Comparison of ENCODE assay signal across 10 cellular contexts in genomic region chr3:141477224-141477623, GRCh38. TPM values are rescaled to one million over a fixed set of nuclear protein-coding genes. Genes with fewer than 3 reads are reported as not detected.
A peak's percentile ranks its signal among the peaks of the same experiment; 100 is the strongest.
DNase-seq lines count a peak whose midpoint lies in the region; ATAC-seq, FAIRE-seq and TF ChIP-seq lines count a peak whose summit lies in the region.
"Had no signal": no experiment of that assay in that cellular context is flagged by ENCODE, and none has a peak within 500 bp of the region (broad histone marks: within the 10 kb centered on the region; RNA-seq: fewer than 3 reads in every experiment).

No MANE protein-coding gene starts in this region.

- H3K4me2 ChIP-seq in HepG2 (ENCODE audit: low read depth, low read length) = no peak overlapping the region

- WGBS in HepG2 (ENCODE audit: low lambda C conversion rate) = 3% methylated on average over 4 of the region's 4 CpGs

- no peaks in the 10 kb centered on the region for H3K9me3 ChIP-seq in HepG2 (ENCODE audit: low read length)
- no peaks in the 10 kb centered on the region for H3K9me3 ChIP-seq in WERI-Rb-1 (ENCODE audit: severe bottlenecking)

- no peaks in the 10 kb centered on the region for H3K36me3 Mint-ChIP-seq in T-helper 2 cell treated with Interferon-gamma antibody and Interleukin-4, amounts not matched to agents 5 μg/mL and 100 μg/mL, for 36 hours (ENCODE audit: low read depth)

- H3K4me3 Mint-ChIP-seq in T-helper 2 cell treated with Interferon-gamma antibody and Interleukin-4, amounts not matched to agents 5 μg/mL and 100 μg/mL, for 36 hours = no peak overlapping the region

- in situ Hi-C loops in HepG2 (cut with HindIII; ENCODE audit: extremely low pct_ligation_motif_present, low pct_unique_long_range_greater_than_20kb) = no loop called here

- H3K4me3 ChIP-seq in HepG2 (replicated peaks in 1 of 3; ENCODE audit: insufficient read depth in 1 of 3, low read depth in 2 of 3, low read length in 3 of 3) = no peak overlapping the region
- no peak overlapping the region for H3K4me3 ChIP-seq in WERI-Rb-1 (ENCODE audit: low read depth, low read length)

- POLR2A ChIA-PET in HepG2 (lab: Yijun Ruan, JAX) = no interaction called here

- H3K27me3 Mint-ChIP-seq in T-helper 2 cell treated with Interferon-gamma antibody and Interleukin-4, amounts not matched to agents 5 μg/mL and 100 μg/mL, for 36 hours (ENCODE audit: low read depth) = peaks cover 19% of the 10 kb centered on the region

- no peak overlapping the region for H3K27ac Mint-ChIP-seq in T-helper 2 cell treated with Interferon-gamma antibody and Interleukin-4, amounts not matched to agents 5 μg/mL and 100 μg/mL, for 36 hours

- H3K9ac ChIP-seq in HepG2 (ENCODE audit: insufficient read depth, low read depth, low read length) = no peak overlapping the region

- peaks cover 26% of the 10 kb centered on the region for H3K4me1 Mint-ChIP-seq in T-helper 2 cell treated with Interferon-gamma antibody and Interleukin-4, amounts not matched to agents 5 μg/mL and 100 μg/mL, for 36 hours (ENCODE audit: low read depth)

- DNase-seq in COLO668 (lab: John Stamatoyannopoulos, UW; ENCODE audit: unreplicated experiment) (peak; percentile 32), HT1080 (ENCODE audit: low read depth) (peak; percentile 99), astrocyte of the hippocampus (ENCODE audit: low read depth, low spot score) (peak; percentile 82), HepG2 (ENCODE audit: low spot score) (peak; percentile 20), NCI-H526 treated with DMSO at 0.1 percent for 48 hours (lab: John Stamatoyannopoulos, UW) (no peak), WERI-Rb-1 (no peak)
- DNase-seq in T-helper 2 cell treated with Interferon-gamma antibody and Interleukin-4, amounts not matched to agents 5 μg/mL and 100 μg/mL, for 36 hours (ENCODE audit: low spot score) = no peak
- DNase-seq: activated naive CD4-positive, alpha-beta T cell; NCI-H187 had no signal

- H3K4me1 ChIP-seq in HepG2 (ENCODE audit: insufficient read depth, low read length) = peaks cover 5% of the 10 kb centered on the region

- H3K27me3 ChIP-seq in HepG2 (ENCODE audit: control insufficient read depth in 1 of 2, insufficient read depth in 2 of 2, low read length in 2 of 2) = 0 out of 5 replicates have a peak, but pooled peaks cover 0 to 9% of the 10 kb centered on the region in 2 experiments
- no peaks in the 10 kb centered on the region for H3K27me3 ChIP-seq in WERI-Rb-1 (ENCODE audit: insufficient read depth, low read depth, severe bottlenecking)

- BruUV-seq in HepG2 (replicated peaks; lab: Mats Ljungman, UMichigan) = no TSS peak

- TF ChIP-seq EP300 in HepG2 (IDR thresholded peaks at IDR 0.05; ENCODE audit: low read depth in 2 of 2, low read length in 2 of 2) = no peak
- no peak for TF ChIP-seq EP300 in HepG2 (CRISPR knock-in tag; IDR thresholded peaks at IDR 0.05; ENCODE audit: borderline replicate concordance)

- FAIRE-seq in HepG2 (lab: Jason Lieb, UNC) = no peak

- no peak overlapping the region for H2AFZ ChIP-seq in HepG2 (ENCODE audit: low read length)

- H3K36me3 ChIP-seq in HepG2 (replicated peaks in 1 of 2; ENCODE audit: control insufficient read depth in 1 of 2, insufficient read depth in 2 of 2, low read length in 2 of 2) (no peaks in the 10 kb centered on the region), WERI-Rb-1 (no peaks in the 10 kb centered on the region)

- intact Hi-C loops in HepG2 (cut with micrococcal nuclease; ENCODE audit: unreplicated experiment) = no loop called here

- TF ChIP-seq POLR2A in HepG2 (IDR thresholded peaks at IDR 0.05; ENCODE audit: insufficient read depth in 1 of 2, low read depth in 2 of 2, low read length in 2 of 2) = no peak

- H4K20me1 ChIP-seq in HepG2 (ENCODE audit: insufficient read depth, low read length) = no peaks in the 10 kb centered on the region

- TF ChIP-seq CTCF in HepG2 (CRISPR knock-in tag; IDR thresholded peaks at IDR 0.05) = no peak
- no peak for TF ChIP-seq CTCF in WERI-Rb-1 (IDR thresholded peaks at IDR 0.05; ENCODE audit: low read depth, low read length)

- H3K79me2 ChIP-seq in HepG2 (ENCODE audit: insufficient read depth, low read length) = no peaks in the 10 kb centered on the region

- H3K27ac ChIP-seq in HepG2 (ENCODE audit: extremely low read length, insufficient read depth, low read length) (no peak overlapping the region), WERI-Rb-1 (no peak overlapping the region)

- CTCF ChIA-PET in HepG2 (lab: Yijun Ruan, JAX; ENCODE audit: low intra/inter-chr PET ratio, low total read pairs) = no interaction called here

- ATAC-seq in HepG2 (peak; percentile 61; the same call in 2 of the 3 replicates), HG03097 (IDR thresholded peaks at IDR 0.05; ENCODE audit: low FRiP score, unreplicated experiment) (no peak)

- TF ChIP-seq RAD21 in HepG2 (CRISPR knock-in tag; IDR thresholded peaks at IDR 0.05) = no peak

- no peaks in the 10 kb centered on the region for H3K9me3 Mint-ChIP-seq in T-helper 2 cell treated with Interferon-gamma antibody and Interleukin-4, amounts not matched to agents 5 μg/mL and 100 μg/mL, for 36 hours

TF ChIP-seq in HepG2, 621 proteins besides CTCF, POLR2A, EP300 and RAD21:
- no peak for TF ChIP-seq REPIN1 (CRISPR knock-in tag; IDR thresholded peaks at IDR 0.05; ENCODE audit: borderline replicate concordance, low read depth)
- no peak for TF ChIP-seq SCMH1 (CRISPR knock-in tag; IDR thresholded peaks at IDR 0.05; ENCODE audit: borderline replicate concordance)
- TF ChIP-seq ZNF124 (CRISPR knock-in tag; IDR thresholded peaks at IDR 0.05) = no peak
- TF ChIP-seq NFE2L1 (CRISPR knock-in tag; IDR thresholded peaks at IDR 0.05; ENCODE audit: borderline replicate concordance) = no peak
- TF ChIP-seq FOSL2 (CRISPR knock-in tag; IDR thresholded peaks at IDR 0.05) = peak; percentile 69
- no peak for TF ChIP-seq SALL2 (CRISPR knock-in tag; IDR thresholded peaks at IDR 0.05)
- TF ChIP-seq ZSCAN12 (CRISPR knock-in tag; IDR thresholded peaks at IDR 0.05) = no peak
- TF ChIP-seq ZBTB38 (CRISPR knock-in tag; IDR thresholded peaks at IDR 0.05) = no peak

RNA-seq across cellular contexts. Expression of gene RASA2, which starts 9.6 kb away (rescaled TPM):
- total RNA-seq in HT1080 (2014; rRNA removed; shearing (Covaris generic)) = 11.8 and 14.0 TPM in 2 replicates
- polyA plus RNA-seq in HT1080 (2015; cell fraction: cytosol; rRNA removed) = 17.4 and 22.7 TPM in 2 replicates
- 46.8 and 47.0 TPM in 2 replicates for polyA plus RNA-seq in HT1080 (2015; cell fraction: nucleus; rRNA removed)
- 8.5 and 10.7 TPM in 2 replicates for total RNA-seq in HepG2 (2016; rRNA removed; fragmentation: Illumina TruSeq; extraction: Trizol)
- total RNA-seq in HepG2 (2016; cell fraction: cytosol; rRNA removed; fragmentation: Illumina TruSeq; extraction: Trizol; ENCODE audit: low read depth) = 3.6 and 5.2 TPM in 2 replicates
- 8.6 and 10.3 TPM in 2 replicates for total RNA-seq in HepG2 (2016; cell fraction: insoluble cytoplasmic fraction; rRNA removed; fragmentation: Illumina TruSeq; extraction: Trizol)
- 3.4 and 4.9 TPM in 2 replicates for total RNA-seq in HepG2 (2016; cell fraction: membrane; rRNA removed; fragmentation: Illumina TruSeq; extraction: Trizol)
- total RNA-seq in HepG2 (2016; cell fraction: nucleus; rRNA removed; fragmentation: Illumina TruSeq; extraction: Trizol) = 14.0 and 14.2 TPM in 2 replicates
- polyA plus RNA-seq in HepG2 (2011; rRNA removed) = 4.8 and 5.4 TPM in 2 replicates
- polyA plus RNA-seq in HepG2 (2011; cell fraction: cytosol; rRNA removed) = 1.7 and 2.9 TPM in 2 replicates
- polyA plus RNA-seq in HepG2 (2011; cell fraction: nucleus; rRNA removed) = 5.9 and 7.2 TPM in 2 replicates
- polyA plus RNA-seq in HepG2 (2012) = 4.2 and 4.9 TPM in 2 replicates
- 0.27 and 0.46 TPM in 2 replicates for polyA plus RNA-seq in HepG2 (2016; cell fraction: cytosol; fragmentation: Illumina TruSeq; extraction: Trizol; ENCODE audit: low read depth)
- polyA plus RNA-seq in HepG2 (2016; cell fraction: insoluble cytoplasmic fraction; fragmentation: Illumina TruSeq; extraction: Trizol; ENCODE audit: low read depth) = 6.2 and 6.4 TPM in 2 replicates
- polyA plus RNA-seq in HepG2 (2016; cell fraction: membrane; fragmentation: Illumina TruSeq; extraction: Trizol; ENCODE audit: low read depth) = 1.2 TPM in 2 replicates
- polyA plus RNA-seq in HepG2 (2016; cell fraction: nucleus; fragmentation: Illumina TruSeq; extraction: Trizol; ENCODE audit: insufficient read depth, low read depth) = 13.4 and 13.5 TPM in 2 replicates
- 2.8 and 4.0 TPM in 2 replicates for polyA minus RNA-seq in HepG2 (2011; rRNA and poly(A)+ RNA removed; ENCODE audit: low replicate concordance)
- polyA minus RNA-seq in HepG2 (2011; cell fraction: cytosol; rRNA and poly(A)+ RNA removed) = 6.3 and 7.7 TPM in 2 replicates
- polyA minus RNA-seq in HepG2 (2011; cell fraction: nucleus; rRNA and poly(A)+ RNA removed) = 19.6 and 20.8 TPM in 2 replicates

Comparison
In these comparisons a context has a peak if more than half of its experiments do, and no peak if none do; other contexts are left out.
1. DNase-seq: peak in COLO668 (single experiment), HT1080 (single experiment), astrocyte of the hippocampus (single experiment) and HepG2 (single experiment); none in NCI-H526 treated with DMSO at 0.1 percent for 48 hours (single experiment), WERI-Rb-1 (single experiment) and T-helper 2 cell treated with Interferon-gamma antibody and Interleukin-4, amounts not matched to agents 5 μg/mL and 100 μg/mL, for 36 hours (single experiment).